ENCODE assay signal across 24 cellular contexts in genomic region chr5:113764382-113764781, GRCh38.
DNase-seq lines count a peak whose midpoint lies in the region; ATAC-seq, FAIRE-seq and TF ChIP-seq lines count a peak whose summit lies in the region.
"Had no signal": no experiment of that assay in that cellular context is flagged by ENCODE, and none has a peak within 500 bp of the region (broad histone marks: within the 10 kb centered on the region; RNA-seq: fewer than 3 reads in every experiment).

No MANE protein-coding gene starts in this region.

- H3K27ac ChIP-seq in GM12878 (ENCODE audit: control insufficient read depth, insufficient read depth), result no peak overlapping the region
- H3K27ac ChIP-seq: BLaER1 had no signal

- POLR2A ChIA-PET in GM12878 (lab: Charles Lee), result no interaction called here

- no peak overlapping the region for H2AFZ ChIP-seq in GM12878 (ENCODE audit: control insufficient read depth, low read depth, low read length)

- RAD21 ChIA-PET in GM12878 (lab: Charles Lee; ENCODE audit: unreplicated experiment), result no interaction called here

- no peak for FAIRE-seq in GM12878 (lab: Jason Lieb, UNC)
- FAIRE-seq: A204.1, G401.6, GM19239 had no signal

- BruUV-seq in GM12878 (replicated peaks; lab: Mats Ljungman, UMichigan), result no TSS peak

- intact Hi-C loops in GM12878 (cut with micrococcal nuclease; ENCODE audit: unreplicated experiment), result no loop called here

- peak; percentile 24; the same call in 1 of the 3 replicates for ATAC-seq in GM12878

- CTCF ChIA-PET in GM12878 (lab: Yijun Ruan, JAX), result no interaction called here

- no peak for TF ChIP-seq RAD21 in GM12878 (IDR thresholded peaks at IDR 0.05; ENCODE audit: insufficient read depth, low read depth, low read length)

- H3K79me2 ChIP-seq in GM12878 (ENCODE audit: control insufficient read depth, insufficient read depth, low read length), result no peaks in the 10 kb centered on the region

- peak; percentile 23 for DNase-seq in MV-4-11 (lab: John Stamatoyannopoulos, UW)
- no peak for DNase-seq in GM12878 (ENCODE audit: low read depth, low spot score)
- DNase-seq in NCI-H748 treated with DMSO at 0.1 percent for 48 hours (lab: John Stamatoyannopoulos, UW), result no peak
- no peak for DNase-seq in G401 (ENCODE audit: low spot score)
- no peak for DNase-seq in activated T-cell treated with anti-CD3 and anti-CD28 coated beads, Interleukin-2, amount 50 U/mL, for 48 hours
- DNase-seq: 8988T; ACHN; BE2C; C1 segment of cervical spinal cord; CD4-positive, alpha-beta memory T cell; CD4-positive, CD25-positive, alpha-beta regulatory T cell; CD8-positive, alpha-beta memory T cell; COR-L47; DMS 273 treated with DMSO at 0.1 percent for 48 hours; DMS153; DMS53; DMS79; DND-41; EL; GF-D8 had no signal

- H3K9me3 ChIP-seq in GM12878 (replicated peaks; ENCODE audit: control insufficient read depth, insufficient read depth, low read length), result peaks cover 1% of the 10 kb centered on the region; the same call in 1 of the 3 replicates
- H3K9me3 ChIP-seq: BE2C had no signal

- TF ChIP-seq CTCF in GM12878 (IDR thresholded peaks at IDR 0.05 in 2 of 3, conservative IDR thresholded peaks at IDR 0.05 in 1 of 3; ENCODE audit: control insufficient read depth in 2 of 3, extremely low read depth in 1 of 3, insufficient read depth in 1 of 3, low read depth in 3 of 3, low read length in 3 of 3), result no peak

- no peaks in the 10 kb centered on the region for H3K36me3 ChIP-seq in GM12878 (ENCODE audit: control insufficient read depth in 2 of 2, insufficient read depth in 2 of 2, low read length in 1 of 2)
- H3K36me3 ChIP-seq: BE2C, BLaER1 had no signal

- H3K9ac ChIP-seq in GM12878 (ENCODE audit: control insufficient read depth, insufficient read depth, low read length), result no peak overlapping the region
- H3K9ac ChIP-seq: BLaER1 had no signal

- SMC1A ChIA-PET in GM12878 (lab: Charles Lee; ENCODE audit: uncharacterized antibody, unreplicated experiment), result no interaction called here

- no peaks in the 10 kb centered on the region for H3K27me3 ChIP-seq in GM12878 (replicated peaks in 1 of 2; ENCODE audit: control insufficient read depth in 2 of 2, insufficient read depth in 2 of 2, low read length in 1 of 2)
- H3K27me3 ChIP-seq: BE2C, BLaER1 had no signal

- H3K4me3 ChIP-seq in GM12878, result no peak overlapping the region
- H3K4me3 ChIP-seq: BLaER1 had no signal

- H3K4me2 ChIP-seq in GM12878 (ENCODE audit: control insufficient read depth, insufficient read depth), result no peak overlapping the region
- H3K4me2 ChIP-seq: BLaER1 had no signal

- in situ Hi-C loops in GM12878 (cut with MboI) (no loop called here), G401 (cut with HindIII; ENCODE audit: low sequenced_read_pairs) (no loop called here)

- no peak for TF ChIP-seq POLR2A in GM12878 (IDR thresholded peaks at IDR 0.05; ENCODE audit: low read depth, low read length)

- H4K20me1 ChIP-seq in GM12878 (ENCODE audit: control insufficient read depth, insufficient read depth), result no peaks in the 10 kb centered on the region
- H4K20me1 ChIP-seq: BLaER1 had no signal

- no peak for TF ChIP-seq EP300 in GM12878 (IDR thresholded peaks at IDR 0.05; ENCODE audit: borderline replicate concordance in 1 of 2, control insufficient read depth in 1 of 2, low read depth in 2 of 2, low read length in 2 of 2)

- no peaks in the 10 kb centered on the region for H3K4me1 ChIP-seq in GM12878 (ENCODE audit: control insufficient read depth, insufficient read depth, low read length)
- H3K4me1 ChIP-seq: BE2C, BLaER1 had no signal

TF ChIP-seq in GM12878, 131 proteins besides CTCF, POLR2A, EP300 and RAD21:
- TF ChIP-seq MLLT1 (IDR thresholded peaks at IDR 0.05), result no peak
- TF ChIP-seq SPI1 (IDR thresholded peaks at IDR 0.05; ENCODE audit: borderline replicate concordance, insufficient read depth, low read depth, low read length), result peak; percentile 67
